Comparison of ENCODE assay signal across 19 cellular contexts in genomic region chr12:91194500-91194899, GRCh38. TPM values are rescaled to one million over a fixed set of nuclear protein-coding genes. Genes with fewer than 3 reads are reported as not detected.
A peak's percentile ranks its signal among the peaks of the same experiment; 100 is the strongest.
DNase-seq lines count a peak whose midpoint lies in the region; ATAC-seq and TF ChIP-seq lines count a peak whose summit lies in the region.
"Had no signal": no experiment of that assay in that cellular context is flagged by ENCODE, and none has a peak within 500 bp of the region (broad histone marks: within the 10 kb centered on the region; RNA-seq: fewer than 3 reads in every experiment).

No MANE protein-coding gene starts in this region.

- no peak overlapping the region for H3K27ac Mint-ChIP-seq in HFFc6
- no peak overlapping the region for H3K27ac Mint-ChIP-seq in natural killer cell treated with Interleukin-12 subunit alpha and Interleukin-12 subunit beta and Interleukin-15 and Interleukin-18, amount 100 ng/mL, for 72 hours

- H3K4me1 Mint-ChIP-seq in HFFc6 (ENCODE audit: low read depth), result peaks cover 28% of the 10 kb centered on the region
- no peaks in the 10 kb centered on the region for H3K4me1 Mint-ChIP-seq in natural killer cell treated with Interleukin-12 subunit alpha and Interleukin-12 subunit beta and Interleukin-15 and Interleukin-18, amount 100 ng/mL, for 72 hours (ENCODE audit: low read depth in 2 of 2)

- peaks cover 16% of the 10 kb centered on the region for H3K9me3 Mint-ChIP-seq in HFFc6
- H3K9me3 Mint-ChIP-seq in natural killer cell treated with Interleukin-12 subunit alpha and Interleukin-12 subunit beta and Interleukin-15 and Interleukin-18, amount 100 ng/mL, for 72 hours, result no peaks in the 10 kb centered on the region

- peaks cover 28% of the 10 kb centered on the region for H3K36me3 Mint-ChIP-seq in HFFc6 (ENCODE audit: low read depth)
- H3K36me3 Mint-ChIP-seq in natural killer cell treated with Interleukin-12 subunit alpha and Interleukin-12 subunit beta and Interleukin-15 and Interleukin-18, amount 100 ng/mL, for 72 hours, result no peaks in the 10 kb centered on the region

- TF ChIP-seq CTCF in HFFc6 (IDR thresholded peaks at IDR 0.05), result no peak
- no peak for TF ChIP-seq CTCF in fibroblast of pulmonary artery (IDR thresholded peaks at IDR 0.05; ENCODE audit: low read length, missing control alignments)
- no peak for TF ChIP-seq CTCF in retinal pigment epithelial cell (conservative IDR thresholded peaks at IDR 0.05; ENCODE audit: low read depth, low read length)
- no peak for TF ChIP-seq CTCF in lower leg skin (IDR thresholded peaks at IDR 0.05)

- H3K4me3 Mint-ChIP-seq in HFFc6, result no peak overlapping the region
- no peak overlapping the region for H3K4me3 Mint-ChIP-seq in natural killer cell treated with Interleukin-12 subunit alpha and Interleukin-12 subunit beta and Interleukin-15 and Interleukin-18, amount 100 ng/mL, for 72 hours

- DNase-seq in HFFc6, result peak; percentile 20
- peak; percentile 68 for DNase-seq in fibroblast of pulmonary artery (ENCODE audit: low read depth)
- peak; percentile 53 for DNase-seq in retinal pigment epithelial cell (ENCODE audit: low read depth)
- DNase-seq in lower leg skin (ENCODE audit: low spot score in 2 of 2), result no peak
- DNase-seq in natural killer cell treated with Interleukin-12 subunit alpha and Interleukin-12 subunit beta and Interleukin-15 and Interleukin-18, amount 100 ng/mL, for 72 hours (ENCODE audit: low spot score), result no peak
- DNase-seq: C1 segment of cervical spinal cord, COR-L47, GOT3, MM.1S, NCI-H1105, NCI-H187, NCI-H446 treated with DMSO at 0.1 percent for 48 hours, NCI-H774, Right ventricle myocardium superior had no signal

- no peaks in the 10 kb centered on the region; the same call in 1 of the 2 replicates for H3K27me3 Mint-ChIP-seq in HFFc6 (ENCODE audit: insufficient read depth)
- no peaks in the 10 kb centered on the region for H3K27me3 Mint-ChIP-seq in natural killer cell treated with Interleukin-12 subunit alpha and Interleukin-12 subunit beta and Interleukin-15 and Interleukin-18, amount 100 ng/mL, for 72 hours

- intact Hi-C loops in lower leg skin (cut with DNase I; ENCODE audit: low total_unique reads), result no loop called here

- TF ChIP-seq POLR2A in lower leg skin (IDR thresholded peaks at IDR 0.05), result no peak

- H3K4me3 ChIP-seq in fibroblast of pulmonary artery (replicated peaks; ENCODE audit: low read depth, low read length) (no peak overlapping the region), retinal pigment epithelial cell (ENCODE audit: low read length) (no peak overlapping the region), lower leg skin (ENCODE audit: low read depth, poor library complexity, severe bottlenecking) (no peak overlapping the region)
- H3K4me3 ChIP-seq: GM12878 had no signal

- ATAC-seq in SK-N-SH treated with all-trans-retinoic acid at 6 μM for 48 hours, result no peak
- ATAC-seq in HG03469 (IDR thresholded peaks at IDR 0.05; ENCODE audit: unreplicated experiment), result no peak
- ATAC-seq in GM18498 (IDR thresholded peaks at IDR 0.05; ENCODE audit: unreplicated experiment), result no peak
- ATAC-seq in natural killer cell treated with Interleukin-12 subunit alpha and Interleukin-12 subunit beta and Interleukin-15 and Interleukin-18, amount 100 ng/mL, for 72 hours, result no peak
- ATAC-seq: GM12878 had no signal

- 48 to 50% methylated on average over 2 of the region's 2 CpGs for WGBS in lower leg skin, 2 donors

TF ChIP-seq in SK-N-SH treated with all-trans-retinoic acid at 6 μM for 48 hours, 23 proteins besides CTCF, POLR2A, EP300 and RAD21:
- TF ChIP-seq, protein P1, sequence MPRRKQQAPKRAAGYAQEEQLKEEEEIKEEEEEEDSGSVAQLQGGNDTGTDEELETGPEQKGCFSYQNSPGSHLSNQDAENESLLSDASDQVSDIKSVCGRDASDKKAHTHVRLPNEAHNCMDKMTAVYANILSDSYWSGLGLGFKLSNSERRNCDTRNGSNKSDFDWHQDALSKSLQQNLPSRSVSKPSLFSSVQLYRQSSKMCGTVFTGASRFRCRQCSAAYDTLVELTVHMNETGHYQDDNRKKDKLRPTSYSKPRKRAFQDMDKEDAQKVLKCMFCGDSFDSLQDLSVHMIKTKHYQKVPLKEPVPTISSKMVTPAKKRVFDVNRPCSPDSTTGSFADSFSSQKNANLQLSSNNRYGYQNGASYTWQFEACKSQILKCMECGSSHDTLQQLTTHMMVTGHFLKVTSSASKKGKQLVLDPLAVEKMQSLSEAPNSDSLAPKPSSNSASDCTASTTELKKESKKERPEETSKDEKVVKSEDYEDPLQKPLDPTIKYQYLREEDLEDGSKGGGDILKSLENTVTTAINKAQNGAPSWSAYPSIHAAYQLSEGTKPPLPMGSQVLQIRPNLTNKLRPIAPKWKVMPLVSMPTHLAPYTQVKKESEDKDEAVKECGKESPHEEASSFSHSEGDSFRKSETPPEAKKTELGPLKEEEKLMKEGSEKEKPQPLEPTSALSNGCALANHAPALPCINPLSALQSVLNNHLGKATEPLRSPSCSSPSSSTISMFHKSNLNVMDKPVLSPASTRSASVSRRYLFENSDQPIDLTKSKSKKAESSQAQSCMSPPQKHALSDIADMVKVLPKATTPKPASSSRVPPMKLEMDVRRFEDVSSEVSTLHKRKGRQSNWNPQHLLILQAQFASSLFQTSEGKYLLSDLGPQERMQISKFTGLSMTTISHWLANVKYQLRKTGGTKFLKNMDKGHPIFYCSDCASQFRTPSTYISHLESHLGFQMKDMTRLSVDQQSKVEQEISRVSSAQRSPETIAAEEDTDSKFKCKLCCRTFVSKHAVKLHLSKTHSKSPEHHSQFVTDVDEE (CRISPR knock-in tag; IDR thresholded peaks at IDR 0.05), result no peak
- TF ChIP-seq, protein P2, sequence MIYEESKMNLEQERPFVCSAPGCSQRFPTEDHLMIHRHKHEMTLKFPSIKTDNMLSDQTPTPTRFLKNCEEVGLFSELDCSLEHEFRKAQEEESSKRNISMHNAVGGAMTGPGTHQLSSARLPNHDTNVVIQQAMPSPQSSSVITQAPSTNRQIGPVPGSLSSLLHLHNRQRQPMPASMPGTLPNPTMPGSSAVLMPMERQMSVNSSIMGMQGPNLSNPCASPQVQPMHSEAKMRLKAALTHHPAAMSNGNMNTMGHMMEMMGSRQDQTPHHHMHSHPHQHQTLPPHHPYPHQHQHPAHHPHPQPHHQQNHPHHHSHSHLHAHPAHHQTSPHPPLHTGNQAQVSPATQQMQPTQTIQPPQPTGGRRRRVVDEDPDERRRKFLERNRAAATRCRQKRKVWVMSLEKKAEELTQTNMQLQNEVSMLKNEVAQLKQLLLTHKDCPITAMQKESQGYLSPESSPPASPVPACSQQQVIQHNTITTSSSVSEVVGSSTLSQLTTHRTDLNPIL (CRISPR knock-in tag; IDR thresholded peaks at IDR 0.05; ENCODE audit: low read depth), result no peak
- TF ChIP-seq ISL1 (CRISPR knock-in tag; IDR thresholded peaks at IDR 0.05) (peak; percentile 82), ESRRG (CRISPR knock-in tag; IDR thresholded peaks at IDR 0.05) (no peak)

RNA-seq across cellular contexts. Expression of gene DCN, which starts 11.9 kb away (rescaled TPM):
- total RNA-seq in HFFc6 (2021; fragmentation: NEBNext Ultra II Directional; extraction: Animal tissue kit (Norgen Biotek cat#: 25700)), result 10 to 100 TPM; 20.4 to 58.8 (median 48.7) TPM
- 1,000 to 10,000 TPM in 1 of 4 donors, 100 to 1,000 TPM in 3; 497 to 1,618 (median 522) TPM for total RNA-seq in lower leg skin
- total RNA-seq in natural killer cell treated with Interleukin-12 subunit alpha and Interleukin-12 subunit beta and Interleukin-15 and Interleukin-18, amount 100 ng/mL, for 72 hours, result not detected
- total RNA-seq: G401 had no signal

Comparison
In these comparisons a context has a peak if more than half of its experiments do, and no peak if none do; other contexts are left out.
1. DNase-seq: peak in HFFc6 (single experiment), fibroblast of pulmonary artery (single experiment) and retinal pigment epithelial cell (single experiment); none in lower leg skin (0 of 2) and natural killer cell treated with Interleukin-12 subunit alpha and Interleukin-12 subunit beta and Interleukin-15 and Interleukin-18, amount 100 ng/mL, for 72 hours (single experiment).
2. RNA of gene DCN, which starts 11.9 kb away (total RNA-seq): 497 to 1,618 TPM in lower leg skin and 20.4 to 58.8 TPM in HFFc6; not detected in natural killer cell treated with Interleukin-12 subunit alpha and Interleukin-12 subunit beta and Interleukin-15 and Interleukin-18, amount 100 ng/mL, for 72 hours; every median in the first group is over 10 times any median in the second.